In the genomic region with DNA sequence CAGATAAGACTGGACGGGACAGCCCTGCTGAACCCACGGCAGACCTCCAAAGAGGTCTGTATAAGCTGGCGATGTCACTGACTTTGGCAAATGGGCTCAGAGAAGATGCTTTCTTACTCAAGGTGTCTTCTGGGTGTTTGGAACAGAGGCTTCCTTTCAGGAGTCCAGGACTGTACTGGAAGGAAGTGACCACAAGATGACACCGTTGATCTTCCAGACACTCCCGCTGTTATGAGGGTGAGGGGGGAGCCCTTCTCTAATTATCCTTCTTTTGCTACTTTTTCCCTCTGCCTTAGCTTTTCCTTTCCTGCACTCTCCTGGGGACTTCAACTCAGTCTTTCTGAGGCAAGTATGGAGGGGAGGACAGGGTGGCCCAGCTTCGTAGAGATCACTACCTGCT, we compare ENCODE assay signal across 10 cellular contexts.
DNase-seq lines count a peak whose midpoint lies in the region; ATAC-seq lines count a peak whose summit lies in the region.
"Had no signal": no experiment of that assay in that cellular context is flagged by ENCODE, and none has a peak within 500 bp of the region (broad histone marks: within the 10 kb centered on the region; RNA-seq: fewer than 3 reads in every experiment).

No MANE protein-coding gene starts in this region.

- intact Hi-C loops in activated CD4-positive, alpha-beta T cell treated with anti-CD3 and anti-CD28 coated beads, Interleukin-2, amount 10 ng/mL, durations not matched to agents 24 days and 14 days (cut with micrococcal nuclease), result no loop called here
- intact Hi-C loops in right cardiac atrium (cut with DNase I), result no loop called here

- H3K27ac ChIP-seq in right cardiac atrium (ENCODE audit: low read length), result peak overlapping the region; percentile 15
- H3K27ac ChIP-seq in subcutaneous abdominal adipose tissue (ENCODE audit: low read depth, low read length), result no peak overlapping the region

- peaks cover 4% of the 10 kb centered on the region for H3K4me1 ChIP-seq in right cardiac atrium (ENCODE audit: control insufficient read depth, insufficient read depth, low read length)
- peaks cover 7 to 25% (median 10%) of the 10 kb centered on the region in 5 donors for H3K4me1 ChIP-seq in subcutaneous abdominal adipose tissue (ENCODE audit: control insufficient read depth in 5 of 5, insufficient read depth in 5 of 5, low read length in 5 of 5)

- WGBS in right cardiac atrium, result 47% methylated on average over 6 of the region's 6 CpGs

- peak; percentile 47 for DNase-seq in activated CD4-positive, alpha-beta T cell treated with anti-CD3 and anti-CD28 coated beads, Interleukin-2, amount 10 ng/mL, durations not matched to agents 24 days and 14 days
- DNase-seq in activated CD4-positive, alpha-beta T cell treated with anti-CD3 and anti-CD28 coated beads, Interleukin-2, amount 50 U/mL, for 1 hour, result no peak
- DNase-seq in SW480 (ENCODE audit: low spot score) (peak; percentile 22), right cardiac atrium (no peak), UCSD-AML1 (lab: John Stamatoyannopoulos, UW; ENCODE audit: unreplicated experiment) (no peak), amygdala (lab: John Stamatoyannopoulos, UW) (no peak), HCEC 1CT (no peak)
- DNase-seq: AML-193, NCI-H524 treated with DMSO at 0.1 percent for 48 hours had no signal

- peaks cover 4% of the 10 kb centered on the region for H3K4me1 Mint-ChIP-seq in activated CD4-positive, alpha-beta T cell treated with anti-CD3 and anti-CD28 coated beads, Interleukin-2, amount 10 ng/mL, durations not matched to agents 24 days and 14 days

- H3K4me3 Mint-ChIP-seq in activated CD4-positive, alpha-beta T cell treated with anti-CD3 and anti-CD28 coated beads, Interleukin-2, amount 10 ng/mL, durations not matched to agents 24 days and 14 days, result no peak overlapping the region

- H3K27me3 ChIP-seq in right cardiac atrium (ENCODE audit: control insufficient read depth, insufficient read depth), result no peaks in the 10 kb centered on the region
- H3K27me3 ChIP-seq in subcutaneous abdominal adipose tissue (ENCODE audit: control insufficient read depth in 5 of 5, insufficient read depth in 4 of 5, low read length in 5 of 5), result peaks cover 4 to 22% (median 17%) of the 10 kb centered on the region in 5 donors

- no peaks in the 10 kb centered on the region for H3K9me3 Mint-ChIP-seq in activated CD4-positive, alpha-beta T cell treated with anti-CD3 and anti-CD28 coated beads, Interleukin-2, amount 10 ng/mL, durations not matched to agents 24 days and 14 days

- H3K27me3 Mint-ChIP-seq in activated CD4-positive, alpha-beta T cell treated with anti-CD3 and anti-CD28 coated beads, Interleukin-2, amount 10 ng/mL, durations not matched to agents 24 days and 14 days, result peaks cover 9% of the 10 kb centered on the region

- H3K27ac Mint-ChIP-seq in activated CD4-positive, alpha-beta T cell treated with anti-CD3 and anti-CD28 coated beads, Interleukin-2, amount 10 ng/mL, durations not matched to agents 24 days and 14 days, result no peak overlapping the region

- H3K9me3 ChIP-seq in right cardiac atrium (ENCODE audit: control insufficient read depth, low read length) (no peaks in the 10 kb centered on the region), subcutaneous abdominal adipose tissue (ENCODE audit: control insufficient read depth in 5 of 5, low read length in 5 of 5) (no peaks in the 10 kb centered on the region)

- no peak overlapping the region for H3K4me3 ChIP-seq in right cardiac atrium (ENCODE audit: low read length)
- H3K4me3 ChIP-seq in subcutaneous abdominal adipose tissue (ENCODE audit: low read depth in 1 of 5, low read length in 5 of 5), result peak overlapping the region in 4 of 5 donors; percentile 37 to 57 (median 49)

- H3K36me3 ChIP-seq in subcutaneous abdominal adipose tissue (ENCODE audit: control insufficient read depth in 5 of 5, insufficient read depth in 5 of 5, low read length in 5 of 5), result no peaks in the 10 kb centered on the region

- H3K9ac ChIP-seq in subcutaneous abdominal adipose tissue (ENCODE audit: low read length in 5 of 5), result no peak overlapping the region

- no peaks in the 10 kb centered on the region for H3K36me3 Mint-ChIP-seq in activated CD4-positive, alpha-beta T cell treated with anti-CD3 and anti-CD28 coated beads, Interleukin-2, amount 10 ng/mL, durations not matched to agents 24 days and 14 days (ENCODE audit: low read depth)

- peak; percentile 59 to 72 for ATAC-seq in right cardiac atrium

Comparison
In these comparisons a context has a peak if more than half of its experiments do, and no peak if none do; other contexts are left out.
1. DNase-seq: peak in activated CD4-positive, alpha-beta T cell treated with anti-CD3 and anti-CD28 coated beads, Interleukin-2, amount 10 ng/mL, durations not matched to agents 24 days and 14 days (single experiment) and SW480 (single experiment); none in activated CD4-positive, alpha-beta T cell treated with anti-CD3 and anti-CD28 coated beads, Interleukin-2, amount 50 U/mL, for 1 hour (single experiment), right cardiac atrium (0 of 3), UCSD-AML1 (single experiment), amygdala (0 of 56) and HCEC 1CT (single experiment).